In the genomic region with DNA sequence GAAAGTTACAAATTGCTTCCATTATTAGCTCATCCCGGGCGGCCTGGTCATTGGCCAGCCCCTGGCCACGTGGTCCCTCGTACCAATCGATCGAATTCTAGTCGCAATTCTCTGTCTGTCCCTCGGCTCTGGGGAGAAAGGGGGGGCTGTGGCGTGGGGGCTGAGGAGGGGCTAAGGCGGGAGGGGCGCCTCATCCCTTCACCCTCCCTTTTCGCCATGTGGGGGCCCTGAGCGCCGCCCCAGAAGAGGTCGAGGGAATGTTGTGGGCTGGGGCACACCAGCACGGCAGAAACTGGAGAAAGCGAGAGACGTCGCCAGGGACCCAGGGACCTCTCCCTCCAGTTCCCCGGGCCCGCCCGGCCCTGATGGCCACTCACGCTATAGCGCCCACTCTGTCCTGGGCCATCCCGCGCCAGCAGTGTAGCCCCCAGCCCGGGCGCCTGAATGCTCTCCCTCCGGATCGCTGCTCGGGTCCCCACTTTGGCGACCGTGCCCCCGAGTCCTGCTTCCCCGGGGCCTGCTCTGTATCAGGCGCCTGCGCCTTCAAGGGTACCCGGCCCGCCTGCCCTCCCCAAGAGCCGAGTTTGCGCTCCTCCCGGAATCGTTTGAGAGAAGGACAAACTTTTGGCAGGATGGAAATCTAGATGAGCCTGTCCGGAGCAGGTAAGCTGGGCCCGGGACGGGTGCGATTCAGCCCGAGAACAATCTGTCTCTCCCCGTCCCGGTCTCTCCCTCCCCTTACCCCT, we compare ENCODE assay signal across 8 cellular contexts.
DNase-seq lines count a peak whose midpoint lies in the region; ATAC-seq and TF ChIP-seq lines count a peak whose summit lies in the region.

No MANE protein-coding gene starts in this region.

- peak; percentile 53 for DNase-seq in BE2C
- DNase-seq in Peyer's patch: peak in 1 of 3 donors; percentile 57
- no peak for DNase-seq in fibroblast of pulmonary artery (ENCODE audit: low read depth)
- DNase-seq in omental fat pad (ENCODE audit: low spot score): no peak
- DNase-seq in NCI-H1436 treated with DMSO at 0.1 percent for 48 hours (lab: John Stamatoyannopoulos, UW): no peak
- no peak for DNase-seq in cerebellar nuclear complex (lab: John Stamatoyannopoulos, UW)
- DNase-seq in COLO668 (lab: John Stamatoyannopoulos, UW; ENCODE audit: unreplicated experiment): no peak

- peak; percentile 56 for ATAC-seq in omental fat pad (ENCODE audit: low FRiP score)
- ATAC-seq in GM19395 (IDR thresholded peaks at IDR 0.05; ENCODE audit: unreplicated experiment): no peak

- TF ChIP-seq CTCF in BE2C (IDR thresholded peaks at IDR 0.05; ENCODE audit: low read depth, low read length): no peak
- no peak for TF ChIP-seq CTCF in Peyer's patch (IDR thresholded peaks at IDR 0.05)
- TF ChIP-seq CTCF in fibroblast of pulmonary artery (IDR thresholded peaks at IDR 0.05; ENCODE audit: low read length, missing control alignments): no peak
- TF ChIP-seq CTCF in omental fat pad (IDR thresholded peaks at IDR 0.05): no peak

- no peak for TF ChIP-seq POLR2A in Peyer's patch (IDR thresholded peaks at IDR 0.05)

- no peaks in the 10 kb centered on the region; the same call in 1 of the 2 replicates for H3K4me1 ChIP-seq in BE2C
- peaks cover 0 to 18% (median 3%) of the 10 kb centered on the region in 4 donors for H3K4me1 ChIP-seq in Peyer's patch

- H3K4me3 ChIP-seq in BE2C (ENCODE audit: low read depth, low read length) (peak overlapping the region; percentile 84), Peyer's patch (peak overlapping the region; percentile 38 to 58 (median 52)), fibroblast of pulmonary artery (replicated peaks; ENCODE audit: low read depth, low read length) (peak overlapping the region; percentile 27)

- H3K9me3 ChIP-seq in BE2C (no peaks in the 10 kb centered on the region), Peyer's patch (no peaks in the 10 kb centered on the region)

- H3K36me3 ChIP-seq in BE2C: peaks cover 10% of the 10 kb centered on the region
- no peaks in the 10 kb centered on the region for H3K36me3 ChIP-seq in Peyer's patch

- H3K27me3 ChIP-seq in BE2C: no peaks in the 10 kb centered on the region
- peaks cover 0 to 7% of the 10 kb centered on the region in 2 donors for H3K27me3 ChIP-seq in Peyer's patch

- H3K27ac ChIP-seq in Peyer's patch: peak overlapping the region; percentile 55 to 84 (median 65)

Comparison
In these comparisons a context has a peak if more than half of its experiments do, and no peak if none do; other contexts are left out.
1. H3K4me3 ChIP-seq: peak in every context shown above with its lines; median percentile 84 in BE2C; 52 in Peyer's patch; 27 in fibroblast of pulmonary artery.